Comparison of ENCODE assay signal across 19 cellular contexts in the genomic region with DNA sequence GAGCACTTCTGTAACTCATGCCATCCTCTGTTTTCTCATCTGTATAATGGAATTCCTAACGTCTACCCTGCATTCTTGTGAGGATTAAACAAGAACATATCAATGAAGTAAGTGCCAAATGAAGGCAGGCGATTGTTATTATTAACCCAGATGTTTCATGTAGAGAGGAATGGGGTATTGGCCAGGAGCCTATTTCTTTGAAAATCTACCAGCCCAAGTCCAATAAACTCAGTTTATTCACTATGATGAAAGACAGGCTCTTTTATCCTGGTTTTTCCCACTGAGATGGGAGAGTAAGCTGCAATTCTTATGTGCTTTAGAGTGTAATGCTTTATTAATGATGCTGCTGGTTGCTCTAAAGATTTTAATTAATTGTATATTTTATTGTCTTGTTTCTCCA. TPM values are rescaled to one million over a fixed set of nuclear protein-coding genes. Genes with fewer than 3 reads are reported as not detected.
A peak's percentile ranks its signal among the peaks of the same experiment; 100 is the strongest.
DNase-seq lines count a peak whose midpoint lies in the region; ATAC-seq, FAIRE-seq and TF ChIP-seq lines count a peak whose summit lies in the region.
"Had no signal": no experiment of that assay in that cellular context is flagged by ENCODE, and none has a peak within 500 bp of the region (broad histone marks: within the 10 kb centered on the region; RNA-seq: fewer than 3 reads in every experiment).

No MANE protein-coding gene starts in this region.

- H3K4me3 ChIP-seq in IMR-90 (ENCODE audit: insufficient read depth, low read depth, low read length) (no peak overlapping the region), SJCRH30 (no peak overlapping the region), right atrium auricular region (no peak overlapping the region)
- H3K4me3 ChIP-seq: BLaER1 had no signal

- no peak overlapping the region for H3K14ac ChIP-seq in IMR-90 (replicated peaks; ENCODE audit: low read depth, low read length)

- no peak for TF ChIP-seq CTCF in IMR-90 (conservative IDR thresholded peaks at IDR 0.05; ENCODE audit: low read depth, low read length)
- no peak for TF ChIP-seq CTCF in right atrium auricular region (IDR thresholded peaks at IDR 0.05)

- no peak overlapping the region for H3K23ac ChIP-seq in IMR-90 (ENCODE audit: low read depth, low read length)

- H4K91ac ChIP-seq in IMR-90 (ENCODE audit: insufficient read depth, low read depth, low read length): no peak overlapping the region

- intact Hi-C loops in IMR-90 (cut with micrococcal nuclease): no loop called here

- H3K4ac ChIP-seq in IMR-90 (ENCODE audit: low read depth, low read length): no peak overlapping the region

- peak; percentile 4 for FAIRE-seq in endometrium (lab: Jason Lieb, UNC)
- FAIRE-seq: GM12892, GM18507, HTR-8/SVneo had no signal

- DNase-seq in IMR-90 (peak; percentile 36), fibroblast of peridontal ligament (ENCODE audit: extremely low read depth) (peak; percentile 54), SJCRH30 (no peak), right atrium auricular region (ENCODE audit: low spot score) (no peak), NOMO-1 treated with DMSO at 0.1 percent for 48 hours (lab: John Stamatoyannopoulos, UW; ENCODE audit: unreplicated experiment) (no peak)
- DNase-seq: ACHN; CD4-positive, alpha-beta memory T cell; DMS153; DMS79; GDM1; HCEC 1CT; KBM-7 had no signal

- H3K4me2 ChIP-seq in IMR-90 (ENCODE audit: low read depth, low read length): no peak overlapping the region
- H3K4me2 ChIP-seq: BLaER1 had no signal

- no peak for TF ChIP-seq RAD21 in IMR-90 (IDR thresholded peaks at IDR 0.05; ENCODE audit: low read length)

- no peak overlapping the region for H2AK9ac ChIP-seq in IMR-90 (replicated peaks; ENCODE audit: low read depth, low read length, poor library complexity)

- no peak overlapping the region for H3K9ac ChIP-seq in IMR-90 (ENCODE audit: low read depth, low read length)
- H3K9ac ChIP-seq: BLaER1 had no signal

- no peak overlapping the region for H2BK20ac ChIP-seq in IMR-90 (ENCODE audit: low read depth, low read length)

- no peak for TF ChIP-seq POLR2A in IMR-90 (IDR thresholded peaks at IDR 0.05; ENCODE audit: low read depth, low read length)

- 0 out of 2 replicates have a peak, but pooled peaks cover 1% of the 10 kb centered on the region for H3K36me3 ChIP-seq in IMR-90 (ENCODE audit: control insufficient read depth, insufficient read depth, low read length)
- no peaks in the 10 kb centered on the region for H3K36me3 ChIP-seq in SJCRH30
- H3K36me3 ChIP-seq in right atrium auricular region: peaks cover 5% of the 10 kb centered on the region
- H3K36me3 ChIP-seq: BLaER1 had no signal

- H3K4me1 ChIP-seq in IMR-90 (ENCODE audit: control insufficient read depth, insufficient read depth, low read length): no peaks in the 10 kb centered on the region; the same call in 1 of the 2 replicates
- H3K4me1 ChIP-seq in SJCRH30: no peaks in the 10 kb centered on the region
- H3K4me1 ChIP-seq in right atrium auricular region: peaks cover 0 to 6% of the 10 kb centered on the region in 2 donors
- H3K4me1 ChIP-seq: BLaER1 had no signal

- WGBS in IMR-90 (ENCODE audit: extremely low coverage in 2 of 2, insufficient read length in 1 of 2), 2 experiments: no CpG with 5 or more reads among the region's 2 CpGs

- H2AFZ ChIP-seq in IMR-90 (replicated peaks; ENCODE audit: low read length, poor library complexity): no peak overlapping the region

- H4K8ac ChIP-seq in IMR-90 (ENCODE audit: low read depth in 2 of 2, low read length in 2 of 2): no peak overlapping the region

- H2BK120ac ChIP-seq in IMR-90 (ENCODE audit: low read depth, low read length): no peak overlapping the region

- peak; percentile 27; the same call in 1 of the 2 replicates for ATAC-seq in IMR-90 (ENCODE audit: low read depth)
- no peak for ATAC-seq in GM19463 (IDR thresholded peaks at IDR 0.05; ENCODE audit: unreplicated experiment)

- no peak overlapping the region for H4K5ac ChIP-seq in IMR-90 (ENCODE audit: low read depth, low read length)

- H2BK15ac ChIP-seq in IMR-90 (ENCODE audit: low read depth, low read length): no peak overlapping the region

- BruUV-seq in IMR-90 (replicated peaks; lab: Mats Ljungman, UMichigan): no TSS peak

- POLR2A ChIA-PET in IMR-90 (lab: Charles Lee; ENCODE audit: unreplicated experiment): no interaction called here

- no peaks in the 10 kb centered on the region for H3K9me1 ChIP-seq in IMR-90 (ENCODE audit: insufficient read depth, low read length)

- peaks cover 4 to 14% of the 10 kb centered on the region in 2 experiments; a peak in 2 of 4 replicates for H3K79me1 ChIP-seq in IMR-90 (ENCODE audit: low read depth in 1 of 2, low read length in 2 of 2)

- in situ Hi-C loops in IMR-90 (cut with MboI; ENCODE audit: low sequenced_read_pairs): no loop called here

- CTCF ChIA-PET in IMR-90 (lab: Yijun Ruan, JAX): no interaction called here

- H3K56ac ChIP-seq in IMR-90 (ENCODE audit: extremely low read depth, insufficient read depth, low read length): no peak overlapping the region

- H2AK5ac ChIP-seq in IMR-90 (ENCODE audit: low read depth, low read length): no peak overlapping the region

- no peak overlapping the region for H3K18ac ChIP-seq in IMR-90 (ENCODE audit: low read depth, low read length)

- H3K27ac ChIP-seq in IMR-90 (ENCODE audit: insufficient read depth, low read length) (no peak overlapping the region), SJCRH30 (no peak overlapping the region), right atrium auricular region (no peak overlapping the region)
- H3K27ac ChIP-seq: BLaER1 had no signal

- H4K20me1 ChIP-seq in IMR-90 (ENCODE audit: insufficient read depth, low read length): no peaks in the 10 kb centered on the region; the same call in 1 of the 2 replicates
- H4K20me1 ChIP-seq: BLaER1 had no signal

- no peak overlapping the region for H2BK5ac ChIP-seq in IMR-90 (ENCODE audit: low read depth, low read length, poor library complexity, severe bottlenecking)

- no peaks in the 10 kb centered on the region for H3K27me3 ChIP-seq in IMR-90 (ENCODE audit: control insufficient read depth, insufficient read depth, low read length)
- no peaks in the 10 kb centered on the region; the same call in none of the 2 replicates for H3K27me3 ChIP-seq in SJCRH30
- no peaks in the 10 kb centered on the region for H3K27me3 ChIP-seq in right atrium auricular region
- H3K27me3 ChIP-seq: BLaER1 had no signal

- dilution Hi-C loops in IMR-90 (cut with HindIII; ENCODE audit: low sequenced_read_pairs, unreplicated experiment): no loop called here

- H3K9me3 ChIP-seq in IMR-90 (ENCODE audit: control insufficient read depth, insufficient read depth, low read length): no peaks in the 10 kb centered on the region
- H3K9me3 ChIP-seq in SJCRH30 (replicated peaks): no peaks in the 10 kb centered on the region
- H3K9me3 ChIP-seq in right atrium auricular region: no peaks in the 10 kb centered on the region
- H3K9me3 ChIP-seq: BLaER1 had no signal

TF ChIP-seq in IMR-90, 13 proteins besides CTCF, POLR2A, EP300 and RAD21:
- TF ChIP-seq BHLHE40 (IDR thresholded peaks at IDR 0.05; ENCODE audit: low read depth, low read length) (no peak), RFX5 (IDR thresholded peaks at IDR 0.05; ENCODE audit: low read depth, low read length) (no peak), NFE2L2 (IDR thresholded peaks at IDR 0.05; ENCODE audit: low read depth, low read length) (no peak), FOS (IDR thresholded peaks at IDR 0.05; ENCODE audit: low read depth, low read length) (no peak), CEBPB (IDR thresholded peaks at IDR 0.05; ENCODE audit: low read depth, low read length) (no peak)
TF ChIP-seq in IMR-90: peak in this region for 0.

RNA-seq across cellular contexts. Expression of gene CTTNBP2, which starts 9.6 kb away (rescaled TPM):
- total RNA-seq in IMR-90 (2012; rRNA removed): 11.3 and 11.4 TPM in 2 replicates
- 6.6 and 7.1 TPM in 2 replicates for polyA plus RNA-seq in IMR-90 (2012; rRNA removed)
- polyA plus RNA-seq in IMR-90 (2012; cell fraction: cytosol; rRNA removed): 1.9 and 3.6 TPM in 2 replicates
- 6.9 and 28.6 TPM in 2 replicates for polyA plus RNA-seq in IMR-90 (2012; cell fraction: nucleus; rRNA removed; ENCODE audit: low replicate concordance)
- 0.38 and 0.43 TPM in 2 replicates for total RNA-seq in SJCRH30 (2014; rRNA removed; shearing (Covaris generic))
- 1 to 10 TPM; 4.4 to 4.6 TPM for total RNA-seq in right atrium auricular region
- total RNA-seq: CD4-positive, alpha-beta memory T cell had no signal
- polyA plus RNA-seq: CD4-positive, alpha-beta memory T cell; IgD-negative memory B cell had no signal

Comparison
In these comparisons a context has a peak if more than half of its experiments do, and no peak if none do; other contexts are left out.
1. DNase-seq: peak in IMR-90 (single experiment) and fibroblast of peridontal ligament (single experiment); none in SJCRH30 (0 of 2), right atrium auricular region (single experiment) and NOMO-1 treated with DMSO at 0.1 percent for 48 hours (single experiment).